8 cellular contexts compared by ENCODE assay signal in genomic region chr3:185276415-185276814, GRCh38.
"Had no signal": no experiment of that assay in that cellular context is flagged by ENCODE, and none has a peak within 500 bp of the region (broad histone marks: within the 10 kb centered on the region; RNA-seq: fewer than 3 reads in every experiment).

No MANE protein-coding gene starts in this region.

- H3K4me3 ChIP-seq: GM12878 had no signal

- FAIRE-seq: G401.6, GM12878, GM12891, GM12892, GM18507, GM19239 had no signal

- ATAC-seq: GM12878 had no signal

- DNase-seq: GDM1, GF-D8 had no signal
